Comparison of ENCODE assay signal across 2 cellular contexts in genomic region chr5:55865831-55866230, GRCh38.
A peak's percentile ranks its signal among the peaks of the same experiment; 100 is the strongest.
TF ChIP-seq lines count a peak whose summit lies in the region.

No MANE protein-coding gene starts in this region.

TF ChIP-seq in HEK293, 187 proteins besides CTCF, POLR2A, EP300 and RAD21:
- TF ChIP-seq ZNF792 (tag by site-specific recombination; IDR thresholded peaks at IDR 0.05) (no peak), REST (tag by site-specific recombination; IDR thresholded peaks at IDR 0.05) (peak; percentile 94), ZNF837 (tag by site-specific recombination; IDR thresholded peaks at IDR 0.05) (no peak)

TF ChIP-seq in WTC11, 78 proteins besides CTCF, POLR2A, EP300 and RAD21:
- TF ChIP-seq NR3C1 (CRISPR knock-in tag; conservative IDR thresholded peaks at IDR 0.05; ENCODE audit: low read depth) (no peak), TEAD4 (CRISPR knock-in tag; IDR thresholded peaks at IDR 0.05) (no peak), RELA (CRISPR knock-in tag; IDR thresholded peaks at IDR 0.05; ENCODE audit: borderline replicate concordance) (no peak), FOXP1 (CRISPR knock-in tag; IDR thresholded peaks at IDR 0.05; ENCODE audit: borderline replicate concordance) (no peak), ELF4 (CRISPR knock-in tag; IDR thresholded peaks at IDR 0.05; ENCODE audit: low read depth) (no peak)
- TF ChIP-seq, protein P1, sequence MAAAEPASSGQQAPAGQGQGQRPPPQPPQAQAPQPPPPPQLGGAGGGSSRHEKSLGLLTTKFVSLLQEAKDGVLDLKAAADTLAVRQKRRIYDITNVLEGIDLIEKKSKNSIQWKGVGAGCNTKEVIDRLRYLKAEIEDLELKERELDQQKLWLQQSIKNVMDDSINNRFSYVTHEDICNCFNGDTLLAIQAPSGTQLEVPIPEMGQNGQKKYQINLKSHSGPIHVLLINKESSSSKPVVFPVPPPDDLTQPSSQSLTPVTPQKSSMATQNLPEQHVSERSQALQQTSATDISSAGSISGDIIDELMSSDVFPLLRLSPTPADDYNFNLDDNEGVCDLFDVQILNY (CRISPR knock-in tag; IDR thresholded peaks at IDR 0.05): no peak
